ENCODE assay signal across 8 cellular contexts in the genomic region with DNA sequence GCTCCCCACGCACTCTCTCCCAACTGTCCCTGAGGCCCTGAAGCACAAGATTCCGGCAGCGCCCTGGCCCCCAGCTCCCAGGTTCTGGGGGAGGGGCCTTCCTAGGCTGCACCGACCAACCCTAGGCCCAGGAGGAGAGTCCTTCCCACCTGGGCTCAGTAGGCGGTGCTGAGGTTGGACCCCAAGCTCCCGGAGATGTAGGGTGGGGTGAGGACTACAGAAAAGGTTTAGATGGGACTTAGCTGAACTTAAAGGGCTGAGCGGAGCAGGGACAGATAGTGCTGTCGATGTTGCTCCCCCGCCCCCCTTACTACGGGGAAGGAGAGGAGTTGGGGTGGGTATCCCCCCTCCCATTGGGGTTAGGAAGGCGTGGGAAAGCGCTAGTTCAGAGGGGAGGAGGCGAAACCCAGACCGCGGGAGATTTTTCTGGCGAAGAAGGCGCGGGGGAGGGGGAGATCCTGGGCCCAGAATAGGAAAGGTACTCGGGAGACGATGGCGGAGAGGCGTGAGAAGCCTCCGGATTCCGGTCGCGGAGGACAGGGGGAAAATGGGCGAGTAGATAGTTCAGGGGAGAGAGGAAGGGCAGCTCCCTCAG. TPM values are rescaled to one million over a fixed set of nuclear protein-coding genes. Genes with fewer than 3 reads are reported as not detected.
DNase-seq lines count a peak whose midpoint lies in the region; ATAC-seq and TF ChIP-seq lines count a peak whose summit lies in the region.

No MANE protein-coding gene starts in this region.

- H3K4me1 Mint-ChIP-seq in stimulated activated effector memory CD8-positive, alpha-beta T cell treated with anti-CD3 and anti-CD28 coated beads, Interleukin-12 subunit alpha, Interleukin-12 subunit beta, amount 100 ng/mL, for 72 hours, result peaks cover 64% of the 10 kb centered on the region

- POLR2A ChIA-PET in BJ (lab: Charles Lee) (interaction anchor here (0.6 kb wide), 1 partner anchor 146 kb away, joined by 4 read pairs; a partner anchor contains a TSS), HCT116 (lab: Charles Lee) (interaction anchor here (0.8 to 1.5 kb wide), 3 partner anchors 55 to 274 kb away, joined by 3 to 4 read pairs (median 3); a partner anchor contains a TSS)

- intact Hi-C loops in HCT116 (cut with micrococcal nuclease), result no loop called here

- peak overlapping the region; percentile 67 for H3K4me3 ChIP-seq in BJ (ENCODE audit: low read depth, low read length)
- H3K4me3 ChIP-seq in HCT116 (replicated peaks in 1 of 2; ENCODE audit: low read depth in 1 of 2, low read length in 2 of 2), result peak overlapping the region; percentile 80 to 93

- peak; percentile 40 for ATAC-seq in HCT116
- ATAC-seq in stimulated activated effector memory CD8-positive, alpha-beta T cell treated with anti-CD3 and anti-CD28 coated beads, Interleukin-12 subunit alpha, Interleukin-12 subunit beta, amount 100 ng/mL, for 72 hours, result no peak
- no peak for ATAC-seq in omental fat pad (ENCODE audit: low FRiP score)
- ATAC-seq in HG02678 (IDR thresholded peaks at IDR 0.05; ENCODE audit: unreplicated experiment), result no peak

- no peak overlapping the region for H2AFZ ChIP-seq in HCT116 (ENCODE audit: low read depth, low read length, poor library complexity, severe bottlenecking)

- peak overlapping the region; percentile 88 for H3K27ac ChIP-seq in HCT116 (ENCODE audit: low read depth, low read length)

- in situ Hi-C loops in T47D (cut with HindIII; ENCODE audit: low pct_unique_long_range_greater_than_20kb, low sequenced_read_pairs), result no loop called here

- no peaks in the 10 kb centered on the region for H3K9me3 Mint-ChIP-seq in stimulated activated effector memory CD8-positive, alpha-beta T cell treated with anti-CD3 and anti-CD28 coated beads, Interleukin-12 subunit alpha, Interleukin-12 subunit beta, amount 100 ng/mL, for 72 hours

- no peaks in the 10 kb centered on the region for H3K27me3 ChIP-seq in BJ (ENCODE audit: control insufficient read depth, insufficient read depth, low read length)
- H3K27me3 ChIP-seq in HCT116 (ENCODE audit: insufficient read depth, low read length), result no peaks in the 10 kb centered on the region

- peaks cover 63% of the 10 kb centered on the region for H3K36me3 Mint-ChIP-seq in stimulated activated effector memory CD8-positive, alpha-beta T cell treated with anti-CD3 and anti-CD28 coated beads, Interleukin-12 subunit alpha, Interleukin-12 subunit beta, amount 100 ng/mL, for 72 hours

- no peak for TF ChIP-seq CTCF in BJ (IDR thresholded peaks at IDR 0.05; ENCODE audit: insufficient read depth, low read depth, low read length)
- TF ChIP-seq CTCF in HCT116 (IDR thresholded peaks at IDR 0.05 in 2 of 3, conservative IDR thresholded peaks at IDR 0.05 in 1 of 3; ENCODE audit: borderline replicate concordance in 1 of 3, insufficient read depth in 1 of 3, low read depth in 2 of 3, low read length in 2 of 3), result no peak
- TF ChIP-seq CTCF in omental fat pad (IDR thresholded peaks at IDR 0.05), result no peak

- H3K79me2 ChIP-seq in HCT116 (ENCODE audit: insufficient read depth, low read length), result peaks cover 49% of the 10 kb centered on the region

- H3K4me2 ChIP-seq in HCT116 (ENCODE audit: low read length), result peak overlapping the region; percentile 98

- peak overlapping the region; percentile 79 for H3K9ac ChIP-seq in HCT116 (ENCODE audit: low read length)

- H3K9me3 ChIP-seq in HCT116 (ENCODE audit: control insufficient read depth in 1 of 2, insufficient read depth in 1 of 2, low read depth in 1 of 2, low read length in 2 of 2), result no peaks in the 10 kb centered on the region

- no TSS peak for BruUV-seq in HCT116 (replicated peaks; lab: Mats Ljungman, UMichigan)

- DNase-seq in BJ (ENCODE audit: low read depth) (no peak), HCT116 (ENCODE audit: low read depth, low spot score) (peak; percentile 45), OCI-M1 (lab: John Stamatoyannopoulos, UW) (peak; percentile 65), T47D (ENCODE audit: low read depth in 1 of 2, low spot score in 1 of 2) (peak; percentile 93 to 95), kidney tubule cell (ENCODE audit: low spot score) (peak; percentile 85), omental fat pad (ENCODE audit: low spot score) (no peak)
- DNase-seq in stimulated activated effector memory CD8-positive, alpha-beta T cell treated with anti-CD3 and anti-CD28 coated beads, Interleukin-12 subunit alpha, Interleukin-12 subunit beta, amount 100 ng/mL, for 72 hours (ENCODE audit: low spot score in 2 of 2), result no peak

- H3K4me3 Mint-ChIP-seq in stimulated activated effector memory CD8-positive, alpha-beta T cell treated with anti-CD3 and anti-CD28 coated beads, Interleukin-12 subunit alpha, Interleukin-12 subunit beta, amount 100 ng/mL, for 72 hours, result peak overlapping the region; percentile 98

- H3K9me2 ChIP-seq in HCT116 (ENCODE audit: insufficient read depth), result no peaks in the 10 kb centered on the region

- no peak for TF ChIP-seq RAD21 in HCT116 (IDR thresholded peaks at IDR 0.05; ENCODE audit: low read depth)

- peaks cover 44 to 76% of the 10 kb centered on the region in 2 experiments for H3K4me1 ChIP-seq in HCT116 (ENCODE audit: control insufficient read depth in 1 of 2, insufficient read depth in 2 of 2, low read length in 2 of 2)

- peaks cover 10% of the 10 kb centered on the region for H3K36me3 ChIP-seq in BJ (ENCODE audit: control insufficient read depth, insufficient read depth, low read length)
- H3K36me3 ChIP-seq in HCT116 (ENCODE audit: control insufficient read depth in 1 of 2, insufficient read depth in 2 of 2, low read length in 2 of 2), result peaks cover 15 to 17% of the 10 kb centered on the region in 2 experiments

- CTCF ChIA-PET in BJ (lab: Yijun Ruan, JAX), result interaction anchor here (1.0 to 5.2 kb wide), 8 partner anchors 12 to 139 kb away, joined by 3 to 41 read pairs (median 4); a partner anchor contains a TSS
- CTCF ChIA-PET in HCT116 (lab: Charles Lee), result interaction anchor here (0.7 to 3.6 kb wide), 5 partner anchors 41 to 274 kb away, joined by 3 to 34 read pairs (median 3); a partner anchor contains a TSS

- no peak for TF ChIP-seq POLR2A in HCT116 (IDR thresholded peaks at IDR 0.05; ENCODE audit: borderline replicate concordance, extremely low read depth, insufficient read depth, insufficient read length)

- H3K27ac Mint-ChIP-seq in stimulated activated effector memory CD8-positive, alpha-beta T cell treated with anti-CD3 and anti-CD28 coated beads, Interleukin-12 subunit alpha, Interleukin-12 subunit beta, amount 100 ng/mL, for 72 hours, result peak overlapping the region; percentile 96

- H4K20me1 ChIP-seq in HCT116 (ENCODE audit: insufficient read depth), result no peaks in the 10 kb centered on the region

- RAD21 ChIA-PET in HCT116 (lab: Charles Lee; ENCODE audit: low non-redundant PET in 1 of 2, low total read pairs in 2 of 2, uncharacterized antibody in 2 of 2, unreplicated experiment in 2 of 2), result interaction anchor here in 1 of 2 experiments (0.6 kb wide), 1 partner anchor 117 kb away, joined by 3 read pairs; no protein-coding TSS in a partner anchor

TF ChIP-seq in HCT116, 20 proteins besides CTCF, POLR2A, EP300 and RAD21:
- no peak for TF ChIP-seq EZH2phosphoT487 (IDR thresholded peaks at IDR 0.05; ENCODE audit: borderline replicate concordance)
- peak; percentile 4 for TF ChIP-seq YY1 (IDR thresholded peaks at IDR 0.05; ENCODE audit: extremely low read depth, insufficient replicate concordance, low read depth, low read length)

RNA-seq across cellular contexts. Expression of a gene that starts 4.2 kb away (rescaled TPM):
- 45.3 and 65.1 TPM in 2 replicates for polyA plus RNA-seq in BJ (2011; rRNA removed)
- polyA minus RNA-seq in BJ (2011; rRNA and poly(A)+ RNA removed), result 78.2 and 103 TPM in 2 replicates
- total RNA-seq in HCT116 (2021; ENCODE audit: unreplicated experiment) (106 TPM), omental fat pad (100 to 1,000 TPM in 1 of 4 donors, 10 to 100 TPM in 3; 43.1 to 124 (median 74.1) TPM)
- 56.1 and 56.8 TPM in 2 replicates for polyA plus RNA-seq in HCT116 (2012)

RNA-seq across cellular contexts. Expression of a gene that starts 11.4 kb away (rescaled TPM):
- 852 and 1,032 TPM in 2 replicates for polyA plus RNA-seq in BJ (2011; rRNA removed)
- polyA minus RNA-seq in BJ (2011; rRNA and poly(A)+ RNA removed), result 473 and 813 TPM in 2 replicates
- 1,051 TPM for total RNA-seq in HCT116 (2021; ENCODE audit: unreplicated experiment)
- 997 and 1,023 TPM in 2 replicates for polyA plus RNA-seq in HCT116 (2012)
- 100 to 1,000 TPM; 368 to 495 (median 458) TPM for total RNA-seq in omental fat pad

RNA-seq across cellular contexts. Expression of a gene that starts 53.7 kb away (rescaled TPM):
- 24.7 and 49.1 TPM in 2 replicates for polyA plus RNA-seq in BJ (2011; rRNA removed)
- polyA minus RNA-seq in BJ (2011; rRNA and poly(A)+ RNA removed), result 10.9 and 22.7 TPM in 2 replicates
- total RNA-seq in HCT116 (2021; ENCODE audit: unreplicated experiment) (404 TPM), omental fat pad (100 to 1,000 TPM in 1 of 4 donors, 10 to 100 TPM in 3; 80.7 to 103 (median 84.6) TPM)
- 129 and 177 TPM in 2 replicates for polyA plus RNA-seq in HCT116 (2012)

Comparison
In these comparisons a context has a peak if more than half of its experiments do, and no peak if none do; other contexts are left out.
1. DNase-seq: peak in HCT116 (single experiment), OCI-M1 (single experiment), T47D (2 of 2) and kidney tubule cell (single experiment); none in BJ (single experiment), stimulated activated effector memory CD8-positive, alpha-beta T cell treated with anti-CD3 and anti-CD28 coated beads, Interleukin-12 subunit alpha, Interleukin-12 subunit beta, amount 100 ng/mL, for 72 hours (0 of 2) and omental fat pad (single experiment).